In genomic region chr11:95584180-95584579, GRCh38 we compare ENCODE assay signal across 16 cellular contexts.
DNase-seq lines count a peak whose midpoint lies in the region; ATAC-seq and TF ChIP-seq lines count a peak whose summit lies in the region.
"Had no signal": no experiment of that assay in that cellular context is flagged by ENCODE, and none has a peak within 500 bp of the region (broad histone marks: within the 10 kb centered on the region; RNA-seq: fewer than 3 reads in every experiment).

No MANE protein-coding gene starts in this region.

- DNase-seq in GM23248 (peak; percentile 75), fibroblast of villous mesenchyme (ENCODE audit: low read depth) (peak; percentile 56), SK-N-DZ (ENCODE audit: low spot score) (no peak), SIG-M5 treated with dmso at 0.1 percent for 504 hours (lab: John Stamatoyannopoulos, UW; ENCODE audit: unreplicated experiment) (no peak)
- DNase-seq: activated CD8-positive, alpha-beta memory T cell treated with anti-CD3 and anti-CD28 coated beads, Interleukin-2, amount 50 U/mL, for 4 hours; dorsolateral prefrontal cortex; gastrocnemius medialis; islet precursor cell; mucosa of descending colon; MV-4-11; ovary had no signal

- H3K9me3 Mint-ChIP-seq in activated T-helper 17 cell treated with anti-CD3 and anti-CD28 coated beads, Interleukin-2, amount 50 U/mL, for 72 hours = peaks cover 7% of the 10 kb centered on the region

- no peak overlapping the region for H3K9ac ChIP-seq in GM23248

- H3K79me2 ChIP-seq in GM23248 (ENCODE audit: insufficient read depth) = no peaks in the 10 kb centered on the region

- no peak overlapping the region for H3K4me3 ChIP-seq in GM23248
- H3K4me3 ChIP-seq in fibroblast of villous mesenchyme (ENCODE audit: low read depth, low read length) = no peak overlapping the region
- H3K4me3 ChIP-seq: dorsolateral prefrontal cortex, gastrocnemius medialis, mucosa of descending colon, ovary, SK-N-MC, skin epidermis had no signal

- no peak overlapping the region for H3K4me3 Mint-ChIP-seq in activated T-helper 17 cell treated with anti-CD3 and anti-CD28 coated beads, Interleukin-2, amount 50 U/mL, for 72 hours

- no peaks in the 10 kb centered on the region for H3K36me3 ChIP-seq in GM23248 (ENCODE audit: low read depth)
- H3K36me3 ChIP-seq: gastrocnemius medialis, ovary had no signal

- H3K27ac ChIP-seq in GM23248 = peak overlapping the region; percentile 81
- H3K27ac ChIP-seq: dorsolateral prefrontal cortex, gastrocnemius medialis, ovary, SK-N-MC, skin epidermis had no signal

- H3K4me1 ChIP-seq in GM23248 (ENCODE audit: insufficient read depth) = peaks cover 39% of the 10 kb centered on the region
- H3K4me1 ChIP-seq: gastrocnemius medialis had no signal

- no peak for TF ChIP-seq CTCF in fibroblast of villous mesenchyme (IDR thresholded peaks at IDR 0.05; ENCODE audit: insufficient read depth, low read depth, low read length)

- peak overlapping the region; percentile 40 for H3K4me2 ChIP-seq in GM23248 (ENCODE audit: unreplicated experiment)

- no peaks in the 10 kb centered on the region for H3K27me3 ChIP-seq in GM23248 (replicated peaks; ENCODE audit: insufficient read depth)
- H3K27me3 ChIP-seq: dorsolateral prefrontal cortex, gastrocnemius medialis, ovary had no signal

- 18 to 28% methylated on average over 3 of the region's 3 CpGs for WGBS in GM23248 (ENCODE audit: low coverage in 1 of 2, low lambda C conversion rate in 2 of 2, missing lambda C conversion rate in 2 of 2), 2 experiments

- no peaks in the 10 kb centered on the region for H3K36me3 Mint-ChIP-seq in activated T-helper 17 cell treated with anti-CD3 and anti-CD28 coated beads, Interleukin-2, amount 50 U/mL, for 72 hours (ENCODE audit: low read depth)

- no peaks in the 10 kb centered on the region; the same call in 1 of the 2 replicates for H3K9me2 ChIP-seq in GM23248 (ENCODE audit: insufficient read depth)

- H3K27ac Mint-ChIP-seq in activated T-helper 17 cell treated with anti-CD3 and anti-CD28 coated beads, Interleukin-2, amount 50 U/mL, for 72 hours = no peak overlapping the region

- no peaks in the 10 kb centered on the region for H4K20me1 ChIP-seq in GM23248 (ENCODE audit: insufficient read depth)

- no peaks in the 10 kb centered on the region for H3K9me3 ChIP-seq in GM23248 (ENCODE audit: low read depth)
- H3K9me3 ChIP-seq: gastrocnemius medialis, mucosa of descending colon, ovary had no signal

- H2AFZ ChIP-seq in GM23248 = no peak overlapping the region

- H3K4me1 Mint-ChIP-seq in activated T-helper 17 cell treated with anti-CD3 and anti-CD28 coated beads, Interleukin-2, amount 50 U/mL, for 72 hours = peaks cover 5% of the 10 kb centered on the region

- peaks cover 30% of the 10 kb centered on the region for H3F3A ChIP-seq in GM23248 (ENCODE audit: insufficient read depth)

- in situ Hi-C loops in GM23248 (cut with MboI) = no loop called here

- ATAC-seq in GM18511 (IDR thresholded peaks at IDR 0.05; ENCODE audit: unreplicated experiment) (peak; percentile 28), GM21737 (IDR thresholded peaks at IDR 0.05; ENCODE audit: unreplicated experiment) (no peak)
- peak; percentile 77 for ATAC-seq in activated T-helper 17 cell treated with anti-CD3 and anti-CD28 coated beads, Interleukin-2, amount 50 U/mL, for 72 hours (replicated peaks)
- ATAC-seq: gastrocnemius medialis, mucosa of descending colon had no signal

- no peaks in the 10 kb centered on the region for H3K27me3 Mint-ChIP-seq in activated T-helper 17 cell treated with anti-CD3 and anti-CD28 coated beads, Interleukin-2, amount 50 U/mL, for 72 hours

Comparison
In these comparisons a context has a peak if more than half of its experiments do, and no peak if none do; other contexts are left out.
1. DNase-seq: peak in GM23248 (single experiment) and fibroblast of villous mesenchyme (single experiment); none in SK-N-DZ (single experiment) and SIG-M5 treated with dmso at 0.1 percent for 504 hours (single experiment).